In genomic region chr20:35052616-35053015, GRCh38 we compare ENCODE assay signal across 1 cellular context.
TF ChIP-seq lines count a peak whose summit lies in the region.
"Not testable (repeated sequence)": the region's sequence is repeated elsewhere in the genome, so short reads cannot be mapped to it uniquely, and the experiment has no call there.

No MANE protein-coding gene starts in this region.

TF ChIP-seq in HepG2, 621 proteins besides CTCF, POLR2A, EP300 and RAD21 (continues in another document):
- TF ChIP-seq ZNF792 (CRISPR knock-in tag; IDR thresholded peaks at IDR 0.05): 0 out of 2 replicates have a peak, but pooled peaks have one; percentile 41
- 0 out of 2 replicates have a peak, but pooled peaks have one; percentile 48 for TF ChIP-seq ZNF607 (CRISPR knock-in tag; IDR thresholded peaks at IDR 0.05; ENCODE audit: borderline replicate concordance)
- TF ChIP-seq, protein P1, sequence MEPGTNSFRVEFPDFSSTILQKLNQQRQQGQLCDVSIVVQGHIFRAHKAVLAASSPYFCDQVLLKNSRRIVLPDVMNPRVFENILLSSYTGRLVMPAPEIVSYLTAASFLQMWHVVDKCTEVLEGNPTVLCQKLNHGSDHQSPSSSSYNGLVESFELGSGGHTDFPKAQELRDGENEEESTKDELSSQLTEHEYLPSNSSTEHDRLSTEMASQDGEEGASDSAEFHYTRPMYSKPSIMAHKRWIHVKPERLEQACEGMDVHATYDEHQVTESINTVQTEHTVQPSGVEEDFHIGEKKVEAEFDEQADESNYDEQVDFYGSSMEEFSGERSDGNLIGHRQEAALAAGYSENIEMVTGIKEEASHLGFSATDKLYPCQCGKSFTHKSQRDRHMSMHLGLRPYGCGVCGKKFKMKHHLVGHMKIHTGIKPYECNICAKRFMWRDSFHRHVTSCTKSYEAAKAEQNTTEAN (CRISPR knock-in tag; conservative IDR thresholded peaks at IDR 0.05): peak; percentile 67; the same call in 1 of the 2 replicates
- TF ChIP-seq, protein P2, sequence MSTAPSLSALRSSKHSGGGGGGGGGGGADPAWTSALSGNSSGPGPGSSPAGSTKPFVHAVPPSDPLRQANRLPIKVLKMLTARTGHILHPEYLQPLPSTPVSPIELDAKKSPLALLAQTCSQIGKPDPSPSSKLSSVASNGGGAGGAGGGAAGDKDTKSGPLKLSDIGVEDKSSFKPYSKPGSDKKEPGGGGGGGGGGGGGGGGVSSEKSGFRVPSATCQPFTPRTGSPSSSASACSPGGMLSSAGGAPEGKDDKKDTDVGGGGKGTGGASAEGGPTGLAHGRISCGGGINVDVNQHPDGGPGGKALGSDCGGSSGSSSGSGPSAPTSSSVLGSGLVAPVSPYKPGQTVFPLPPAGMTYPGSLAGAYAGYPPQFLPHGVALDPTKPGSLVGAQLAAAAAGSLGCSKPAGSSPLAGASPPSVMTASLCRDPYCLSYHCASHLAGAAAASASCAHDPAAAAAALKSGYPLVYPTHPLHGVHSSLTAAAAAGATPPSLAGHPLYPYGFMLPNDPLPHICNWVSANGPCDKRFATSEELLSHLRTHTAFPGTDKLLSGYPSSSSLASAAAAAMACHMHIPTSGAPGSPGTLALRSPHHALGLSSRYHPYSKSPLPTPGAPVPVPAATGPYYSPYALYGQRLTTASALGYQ (CRISPR knock-in tag; IDR thresholded peaks at IDR 0.05): 0 out of 2 replicates have a peak, but pooled peaks have one; percentile 24
- peak; percentile 22; the same call in 1 of the 2 replicates for TF ChIP-seq SALL1 (CRISPR knock-in tag; IDR thresholded peaks at IDR 0.05)
- peak; percentile 47; the same call in 1 of the 2 replicates for TF ChIP-seq RXRB (CRISPR knock-in tag; IDR thresholded peaks at IDR 0.05; ENCODE audit: borderline replicate concordance)
- 0 out of 2 replicates have a peak, but pooled peaks have one; percentile 50 for TF ChIP-seq RARA (CRISPR knock-in tag; IDR thresholded peaks at IDR 0.05)
- TF ChIP-seq FOXO1 (CRISPR knock-in tag; IDR thresholded peaks at IDR 0.05): peak; percentile 80; the same call in 1 of the 2 replicates
- TF ChIP-seq ZFP37 (CRISPR knock-in tag; IDR thresholded peaks at IDR 0.05; ENCODE audit: borderline replicate concordance): 0 out of 2 replicates have a peak, but pooled peaks have one; percentile 50
- TF ChIP-seq ZNF766 (CRISPR knock-in tag; IDR thresholded peaks at IDR 0.05; ENCODE audit: borderline replicate concordance): 0 out of 2 replicates have a peak, but pooled peaks have one; percentile 32
- TF ChIP-seq FOSL2 (CRISPR knock-in tag; IDR thresholded peaks at IDR 0.05): peak; percentile 59
- peak; percentile 46; the same call in 1 of the 2 replicates for TF ChIP-seq GATAD2A (CRISPR knock-in tag; IDR thresholded peaks at IDR 0.05)
- TF ChIP-seq ZBTB38 (CRISPR knock-in tag; IDR thresholded peaks at IDR 0.05): peak; percentile 86
- TF ChIP-seq FOXA3 (CRISPR knock-in tag; IDR thresholded peaks at IDR 0.05): peak; percentile 71; the same call in 1 of the 2 replicates
- TF ChIP-seq SAP130 (CRISPR knock-in tag; IDR thresholded peaks at IDR 0.05; ENCODE audit: low read depth): peak; percentile 79
- TF ChIP-seq PRDM10 (CRISPR knock-in tag; IDR thresholded peaks at IDR 0.05; ENCODE audit: low read depth): 0 out of 2 replicates have a peak, but pooled peaks have one; percentile 28
- TF ChIP-seq, protein P3, sequence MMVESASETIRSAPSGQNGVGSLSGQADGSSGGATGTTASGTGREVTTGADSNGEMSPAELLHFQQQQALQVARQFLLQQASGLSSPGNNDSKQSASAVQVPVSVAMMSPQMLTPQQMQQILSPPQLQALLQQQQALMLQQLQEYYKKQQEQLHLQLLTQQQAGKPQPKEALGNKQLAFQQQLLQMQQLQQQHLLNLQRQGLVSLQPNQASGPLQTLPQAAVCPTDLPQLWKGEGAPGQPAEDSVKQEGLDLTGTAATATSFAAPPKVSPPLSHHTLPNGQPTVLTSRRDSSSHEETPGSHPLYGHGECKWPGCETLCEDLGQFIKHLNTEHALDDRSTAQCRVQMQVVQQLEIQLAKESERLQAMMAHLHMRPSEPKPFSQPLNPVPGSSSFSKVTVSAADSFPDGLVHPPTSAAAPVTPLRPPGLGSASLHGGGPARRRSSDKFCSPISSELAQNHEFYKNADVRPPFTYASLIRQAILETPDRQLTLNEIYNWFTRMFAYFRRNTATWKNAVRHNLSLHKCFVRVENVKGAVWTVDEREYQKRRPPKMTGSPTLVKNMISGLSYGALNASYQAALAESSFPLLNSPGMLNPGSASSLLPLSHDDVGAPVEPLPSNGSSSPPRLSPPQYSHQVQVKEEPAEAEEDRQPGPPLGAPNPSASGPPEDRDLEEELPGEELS (CRISPR knock-in tag; IDR thresholded peaks at IDR 0.05): 0 out of 2 replicates have a peak, but pooled peaks have one; percentile 43
- TF ChIP-seq HOMEZ (CRISPR knock-in tag; IDR thresholded peaks at IDR 0.05; ENCODE audit: low read depth): peak; percentile 95
- TF ChIP-seq KDM6A (CRISPR knock-in tag; IDR thresholded peaks at IDR 0.05; ENCODE audit: low read depth): 0 out of 2 replicates have a peak, but pooled peaks have one; percentile 27
- TF ChIP-seq HMG20A (CRISPR knock-in tag; IDR thresholded peaks at IDR 0.05; ENCODE audit: borderline replicate concordance): peak; percentile 17; the same call in 1 of the 2 replicates
- 0 out of 2 replicates have a peak, but pooled peaks have one; percentile 30 for TF ChIP-seq ZNF800 (CRISPR knock-in tag; IDR thresholded peaks at IDR 0.05)
- TF ChIP-seq MEIS2 (CRISPR knock-in tag; IDR thresholded peaks at IDR 0.05): peak; percentile 21; the same call in 1 of the 2 replicates
- peak; percentile 49; the same call in 1 of the 2 replicates for TF ChIP-seq ZNF460 (CRISPR knock-in tag; IDR thresholded peaks at IDR 0.05; ENCODE audit: borderline replicate concordance)
- TF ChIP-seq ZNF564 (CRISPR knock-in tag; IDR thresholded peaks at IDR 0.05): peak; percentile 30; the same call in 1 of the 2 replicates
- peak; percentile 42; the same call in 1 of the 2 replicates for TF ChIP-seq FOSL1 (CRISPR knock-in tag; IDR thresholded peaks at IDR 0.05; ENCODE audit: borderline replicate concordance)
- TF ChIP-seq ZSCAN9 (CRISPR knock-in tag; IDR thresholded peaks at IDR 0.05; ENCODE audit: borderline replicate concordance): peak; percentile 73; the same call in 1 of the 2 replicates
- TF ChIP-seq ZFP62 (CRISPR knock-in tag; IDR thresholded peaks at IDR 0.05): 0 out of 2 replicates have a peak, but pooled peaks have one; percentile 44
- peak; percentile 30; the same call in 1 of the 2 replicates for TF ChIP-seq ERF (CRISPR knock-in tag; IDR thresholded peaks at IDR 0.05)
- TF ChIP-seq, protein P4, sequence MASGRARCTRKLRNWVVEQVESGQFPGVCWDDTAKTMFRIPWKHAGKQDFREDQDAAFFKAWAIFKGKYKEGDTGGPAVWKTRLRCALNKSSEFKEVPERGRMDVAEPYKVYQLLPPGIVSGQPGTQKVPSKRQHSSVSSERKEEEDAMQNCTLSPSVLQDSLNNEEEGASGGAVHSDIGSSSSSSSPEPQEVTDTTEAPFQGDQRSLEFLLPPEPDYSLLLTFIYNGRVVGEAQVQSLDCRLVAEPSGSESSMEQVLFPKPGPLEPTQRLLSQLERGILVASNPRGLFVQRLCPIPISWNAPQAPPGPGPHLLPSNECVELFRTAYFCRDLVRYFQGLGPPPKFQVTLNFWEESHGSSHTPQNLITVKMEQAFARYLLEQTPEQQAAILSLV (CRISPR knock-in tag; IDR thresholded peaks at IDR 0.05; ENCODE audit: borderline replicate concordance): 0 out of 2 replicates have a peak, but pooled peaks have one; percentile 48
- TF ChIP-seq ZNF878 (CRISPR knock-in tag; IDR thresholded peaks at IDR 0.05): 0 out of 2 replicates have a peak, but pooled peaks have one; percentile 24
- peak; percentile 58; the same call in 1 of the 2 replicates for TF ChIP-seq ZNF644 (CRISPR knock-in tag; IDR thresholded peaks at IDR 0.05; ENCODE audit: low read depth)
- TF ChIP-seq FOXP1, LCORL (IDR thresholded peaks at IDR 0.05): not testable (repeated sequence)
- peak; percentile 44; the same call in 1 of the 2 replicates for TF ChIP-seq FOXP1 (CRISPR knock-in tag; IDR thresholded peaks at IDR 0.05)
- TF ChIP-seq DPF2 (CRISPR knock-in tag; IDR thresholded peaks at IDR 0.05; ENCODE audit: borderline replicate concordance, low read depth): peak; percentile 36; the same call in 1 of the 2 replicates
- peak; percentile 59; the same call in 1 of the 2 replicates for TF ChIP-seq ZGPAT (CRISPR knock-in tag; IDR thresholded peaks at IDR 0.05)
- peak; percentile 96 for TF ChIP-seq ETV5 (CRISPR knock-in tag; IDR thresholded peaks at IDR 0.05; ENCODE audit: borderline replicate concordance)
- peak; percentile 61; the same call in 1 of the 2 replicates for TF ChIP-seq ZMYM2 (CRISPR knock-in tag; IDR thresholded peaks at IDR 0.05)
- peak; percentile 60 for TF ChIP-seq LCORL (CRISPR knock-in tag; IDR thresholded peaks at IDR 0.05)
- TF ChIP-seq, protein P5, sequence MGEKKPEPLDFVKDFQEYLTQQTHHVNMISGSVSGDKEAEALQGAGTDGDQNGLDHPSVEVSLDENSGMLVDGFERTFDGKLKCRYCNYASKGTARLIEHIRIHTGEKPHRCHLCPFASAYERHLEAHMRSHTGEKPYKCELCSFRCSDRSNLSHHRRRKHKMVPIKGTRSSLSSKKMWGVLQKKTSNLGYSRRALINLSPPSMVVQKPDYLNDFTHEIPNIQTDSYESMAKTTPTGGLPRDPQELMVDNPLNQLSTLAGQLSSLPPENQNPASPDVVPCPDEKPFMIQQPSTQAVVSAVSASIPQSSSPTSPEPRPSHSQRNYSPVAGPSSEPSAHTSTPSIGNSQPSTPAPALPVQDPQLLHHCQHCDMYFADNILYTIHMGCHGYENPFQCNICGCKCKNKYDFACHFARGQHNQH (CRISPR knock-in tag; IDR thresholded peaks at IDR 0.05): 0 out of 2 replicates have a peak, but pooled peaks have one; percentile 31
